In genomic region chr7:27116019-27116411, GRCh38 we compare ENCODE assay signal across 9 cellular contexts. TPM values are rescaled to one million over a fixed set of nuclear protein-coding genes. Genes with fewer than 3 reads are reported as not detected.
DNase-seq lines count a peak whose midpoint lies in the region; ATAC-seq, FAIRE-seq and TF ChIP-seq lines count a peak whose summit lies in the region.
"Had no signal": no experiment of that assay in that cellular context is flagged by ENCODE, and none has a peak within 500 bp of the region (broad histone marks: within the 10 kb centered on the region; RNA-seq: fewer than 3 reads in every experiment).

No MANE protein-coding gene starts in this region.

- peaks cover 11% of the 10 kb centered on the region; the same call in 1 of the 2 replicates for H3F3A ChIP-seq in GM23248 (ENCODE audit: insufficient read depth)

- peaks cover 2% of the 10 kb centered on the region for H3K4me1 Mint-ChIP-seq in astrocyte (ENCODE audit: low read depth, unreplicated experiment)

- no peak for DNase-seq in astrocyte (ENCODE audit: low read depth)
- peak; percentile 18 for DNase-seq in left lobe of liver (ENCODE audit: low spot score)
- no peak for DNase-seq in suprapubic skin (ENCODE audit: low spot score in 2 of 2)
- no peak for DNase-seq in Karpas-422
- no peak for DNase-seq in GM23248

- peak overlapping the region; percentile 87 for H3K9ac ChIP-seq in astrocyte (ENCODE audit: low read length)
- H3K9ac ChIP-seq in Karpas-422 (ENCODE audit: low read length): no peak overlapping the region
- no peak overlapping the region for H3K9ac ChIP-seq in GM23248

- in situ Hi-C loops in GM23248 (cut with MboI): no loop called here

- H3K27me3 ChIP-seq in astrocyte (ENCODE audit: insufficient read depth, low read length): peaks cover 61% of the 10 kb centered on the region
- no peaks in the 10 kb centered on the region for H3K27me3 ChIP-seq in suprapubic skin
- H3K27me3 ChIP-seq in Karpas-422 (ENCODE audit: low read length): no peaks in the 10 kb centered on the region
- H3K27me3 ChIP-seq in GM23248 (replicated peaks; ENCODE audit: insufficient read depth): no peaks in the 10 kb centered on the region

- H3K27ac ChIP-seq in astrocyte (ENCODE audit: low read depth, low read length) (peak overlapping the region; percentile 83), suprapubic skin (peak overlapping the region; percentile 64), Karpas-422 (ENCODE audit: low read length) (no peak overlapping the region), GM23248 (no peak overlapping the region)
- H3K27ac ChIP-seq: HL-60 had no signal

- H2AFZ ChIP-seq in astrocyte (ENCODE audit: low read depth, low read length): no peak overlapping the region
- H2AFZ ChIP-seq in Karpas-422 (ENCODE audit: low read length): no peak overlapping the region
- no peak overlapping the region for H2AFZ ChIP-seq in GM23248

- peaks cover 92% of the 10 kb centered on the region for H3K27me3 Mint-ChIP-seq in astrocyte (ENCODE audit: low read depth, unreplicated experiment)

- no peaks in the 10 kb centered on the region for H3K4me1 ChIP-seq in astrocyte (ENCODE audit: insufficient read depth, low read length)
- peaks cover 32% of the 10 kb centered on the region for H3K4me1 ChIP-seq in suprapubic skin
- no peaks in the 10 kb centered on the region for H3K4me1 ChIP-seq in Karpas-422 (ENCODE audit: low read length)
- H3K4me1 ChIP-seq in GM23248 (ENCODE audit: insufficient read depth): peaks cover 5% of the 10 kb centered on the region; the same call in 1 of the 2 replicates

- H3K9me2 ChIP-seq in Karpas-422 (replicated peaks; ENCODE audit: insufficient read depth, low read length) (no peaks in the 10 kb centered on the region), GM23248 (ENCODE audit: insufficient read depth) (no peaks in the 10 kb centered on the region)

- H3K4me2 ChIP-seq in astrocyte (ENCODE audit: low read length): peak overlapping the region; percentile 82
- no peak overlapping the region for H3K4me2 ChIP-seq in Karpas-422 (ENCODE audit: low read depth, low read length, poor library complexity, severe bottlenecking)
- no peak overlapping the region for H3K4me2 ChIP-seq in GM23248 (ENCODE audit: unreplicated experiment)

- H3K36me3 Mint-ChIP-seq in astrocyte (ENCODE audit: low read depth, unreplicated experiment): no peaks in the 10 kb centered on the region

- H3K9me3 ChIP-seq in astrocyte (ENCODE audit: insufficient read depth, low read depth, low read length) (no peaks in the 10 kb centered on the region), suprapubic skin (no peaks in the 10 kb centered on the region), Karpas-422 (ENCODE audit: low read length) (no peaks in the 10 kb centered on the region), GM23248 (ENCODE audit: low read depth) (no peaks in the 10 kb centered on the region)

- H3K36me3 ChIP-seq in astrocyte (ENCODE audit: insufficient read depth, low read length): no peaks in the 10 kb centered on the region
- no peaks in the 10 kb centered on the region for H3K36me3 ChIP-seq in suprapubic skin
- H3K36me3 ChIP-seq in Karpas-422 (ENCODE audit: insufficient read depth, low read length): no peaks in the 10 kb centered on the region; the same call in 1 of the 2 replicates
- no peaks in the 10 kb centered on the region for H3K36me3 ChIP-seq in GM23248 (ENCODE audit: low read depth)

- H3K79me2 ChIP-seq in astrocyte (ENCODE audit: insufficient read depth, low read length) (peaks cover 75% of the 10 kb centered on the region), Karpas-422 (ENCODE audit: low read length) (no peaks in the 10 kb centered on the region), GM23248 (ENCODE audit: insufficient read depth) (no peaks in the 10 kb centered on the region)

- no peak for ATAC-seq in left lobe of liver
- ATAC-seq in HG03439 (IDR thresholded peaks at IDR 0.05; ENCODE audit: unreplicated experiment): no peak

- no peak for FAIRE-seq in astrocyte (lab: Jason Lieb, UNC)
- FAIRE-seq: small intestine had no signal

- 88% methylated on average over 13 of the region's 13 CpGs for WGBS in suprapubic skin
- 91 to 92% methylated on average over 13 of the region's 13 CpGs for WGBS in GM23248 (ENCODE audit: low coverage in 1 of 2, low lambda C conversion rate in 2 of 2, missing lambda C conversion rate in 2 of 2), 2 experiments

- no peak overlapping the region for H3K4me3 Mint-ChIP-seq in astrocyte (ENCODE audit: unreplicated experiment)
- H3K4me3 Mint-ChIP-seq: T-helper 1 cell treated with Interleukin-12 subunit alpha and Interleukin-12 subunit beta and Interleukin-4 antibody, amounts not matched to agents 30 μg/mL and 1 μg/mL, for 36 hours had no signal

- TF ChIP-seq EP300 in suprapubic skin (IDR thresholded peaks at IDR 0.05): no peak

- TF ChIP-seq CTCF in astrocyte (IDR thresholded peaks at IDR 0.05; ENCODE audit: insufficient read depth, low read depth, low read length) (no peak), suprapubic skin (IDR thresholded peaks at IDR 0.05) (no peak)

- H4K20me1 ChIP-seq in astrocyte (ENCODE audit: insufficient read depth, low read length): peaks cover 4% of the 10 kb centered on the region
- H4K20me1 ChIP-seq in Karpas-422 (ENCODE audit: insufficient read depth, low read depth, low read length): no peaks in the 10 kb centered on the region
- no peaks in the 10 kb centered on the region for H4K20me1 ChIP-seq in GM23248 (ENCODE audit: insufficient read depth)

- H3K4me3 ChIP-seq in astrocyte (ENCODE audit: insufficient read depth, low read depth, low read length): peak overlapping the region; percentile 69
- peak overlapping the region; percentile 36 for H3K4me3 ChIP-seq in suprapubic skin
- H3K4me3 ChIP-seq in Karpas-422 (ENCODE audit: low read length): no peak overlapping the region
- no peak overlapping the region; the same call in 1 of the 2 replicates for H3K4me3 ChIP-seq in GM23248

- H3K9me3 Mint-ChIP-seq in astrocyte (ENCODE audit: unreplicated experiment): peaks cover 22% of the 10 kb centered on the region
- H3K9me3 Mint-ChIP-seq: T-helper 1 cell treated with Interleukin-12 subunit alpha and Interleukin-12 subunit beta and Interleukin-4 antibody, amounts not matched to agents 30 μg/mL and 1 μg/mL, for 36 hours had no signal

- H3K27ac Mint-ChIP-seq in astrocyte (ENCODE audit: unreplicated experiment): no peak overlapping the region
- H3K27ac Mint-ChIP-seq: T-helper 1 cell treated with Interleukin-12 subunit alpha and Interleukin-12 subunit beta and Interleukin-4 antibody, amounts not matched to agents 30 μg/mL and 1 μg/mL, for 36 hours had no signal

- no peak for TF ChIP-seq POLR2A in suprapubic skin (IDR thresholded peaks at IDR 0.05)

RNA-seq across cellular contexts. Expression of gene HOXA2, which starts 13.5 kb away (rescaled TPM):
- not detected in 2 replicates for total RNA-seq in astrocyte
- total RNA-seq in left lobe of liver: 0.15 TPM
- total RNA-seq in suprapubic skin: 1 to 10 TPM in 2 of 4 donors, under 1 TPM in 2; 0.34 to 4.2 (median 1.9) TPM
- 0.41 and 0.47 TPM in 2 replicates for total RNA-seq in Karpas-422 (2014; rRNA removed; shearing (Covaris generic); ENCODE audit: low replicate concordance)
- total RNA-seq in GM23248 (2014; rRNA removed; shearing (Covaris generic)): not detected in 2 replicates
- polyA plus RNA-seq in GM23248 (2016; fragmentation: Nextera tagmentation; extraction: Ambion mirVana): 0.09 TPM in 1 of 2 replicates, not detected in the other

RNA-seq across cellular contexts. Expression of gene HOXA4, which starts 14.5 kb away (rescaled TPM):
- total RNA-seq in astrocyte (not detected in 2 replicates), left lobe of liver (0.43 TPM), suprapubic skin (1 to 10 TPM; 1.8 to 4.7 (median 2.5) TPM)
- total RNA-seq in Karpas-422 (2014; rRNA removed; shearing (Covaris generic); ENCODE audit: low replicate concordance): 0.79 TPM in 1 of 2 replicates, not detected in the other
- total RNA-seq in GM23248 (2014; rRNA removed; shearing (Covaris generic)): 0.13 and 1.8 TPM in 2 replicates
- 3.1 and 3.3 TPM in 2 replicates for polyA plus RNA-seq in GM23248 (2016; fragmentation: Nextera tagmentation; extraction: Ambion mirVana)

RNA-seq across cellular contexts. Expression of gene HOXA1, which starts 20.2 kb away (rescaled TPM):
- total RNA-seq in astrocyte (0.23 TPM in 1 of 2 replicates, not detected in the other), left lobe of liver (0.08 TPM), suprapubic skin (1 to 10 TPM; 2.5 to 4.0 (median 3.1) TPM)
- total RNA-seq in Karpas-422 (2014; rRNA removed; shearing (Covaris generic); ENCODE audit: low replicate concordance): 4.1 and 4.4 TPM in 2 replicates
- total RNA-seq in GM23248 (2014; rRNA removed; shearing (Covaris generic)): 0.89 and 0.97 TPM in 2 replicates
- polyA plus RNA-seq in GM23248 (2016; fragmentation: Nextera tagmentation; extraction: Ambion mirVana): 1.6 and 1.8 TPM in 2 replicates

RNA-seq across cellular contexts. Expression of gene HOXA5, which starts 27.5 kb away (rescaled TPM):
- total RNA-seq in astrocyte: not detected in 2 replicates
- total RNA-seq in left lobe of liver: 0.50 TPM
- total RNA-seq in suprapubic skin: 10 to 100 TPM in 3 of 4 donors, 1 to 10 TPM in 1; 4.7 to 16.3 (median 14.6) TPM
- 3.6 and 4.1 TPM in 2 replicates for total RNA-seq in Karpas-422 (2014; rRNA removed; shearing (Covaris generic); ENCODE audit: low replicate concordance)
- 0.25 and 4.0 TPM in 2 replicates for total RNA-seq in GM23248 (2014; rRNA removed; shearing (Covaris generic))
- polyA plus RNA-seq in GM23248 (2016; fragmentation: Nextera tagmentation; extraction: Ambion mirVana): 1.3 and 1.9 TPM in 2 replicates

RNA-seq across cellular contexts. Expression of gene HOXA6, which starts 31.6 kb away (rescaled TPM):
- total RNA-seq in astrocyte: not detected in 2 replicates
- total RNA-seq in left lobe of liver: not detected
- total RNA-seq in suprapubic skin: 1 to 10 TPM; 4.0 to 9.3 (median 6.4) TPM
- 3.4 and 8.4 TPM in 2 replicates for total RNA-seq in Karpas-422 (2014; rRNA removed; shearing (Covaris generic); ENCODE audit: low replicate concordance)
- total RNA-seq in GM23248 (2014; rRNA removed; shearing (Covaris generic)): 0.51 and 3.2 TPM in 2 replicates
- 3.5 and 3.7 TPM in 2 replicates for polyA plus RNA-seq in GM23248 (2016; fragmentation: Nextera tagmentation; extraction: Ambion mirVana)

Comparison
In these comparisons a context has a peak if more than half of its experiments do, and no peak if none do; other contexts are left out.
1. H3K27ac ChIP-seq: peak in astrocyte (single experiment) and suprapubic skin (single experiment); none in Karpas-422 (single experiment) and GM23248 (single experiment).
2. H3K4me3 ChIP-seq: peak in astrocyte (single experiment) and suprapubic skin (single experiment); none in Karpas-422 (single experiment) and GM23248 (single experiment).